13 cellular contexts compared by ENCODE assay signal in genomic region chr21:37670883-37671282, GRCh38.
DNase-seq lines count a peak whose midpoint lies in the region; ATAC-seq and TF ChIP-seq lines count a peak whose summit lies in the region.
"Had no signal": no experiment of that assay in that cellular context is flagged by ENCODE, and none has a peak within 500 bp of the region (broad histone marks: within the 10 kb centered on the region; RNA-seq: fewer than 3 reads in every experiment).

No MANE protein-coding gene starts in this region.

- H4K91ac ChIP-seq in trophoblast cell (ENCODE audit: low read depth, low read length), result no peak overlapping the region

- H2BK120ac ChIP-seq in trophoblast cell (ENCODE audit: insufficient read depth, low read length, poor library complexity), result no peak overlapping the region

- peak overlapping the region; percentile 23 for H3K4me2 ChIP-seq in GM23248 (ENCODE audit: unreplicated experiment)
- H3K4me2 ChIP-seq in trophoblast cell (ENCODE audit: low read length), result no peak overlapping the region

- H2BK12ac ChIP-seq in trophoblast cell (ENCODE audit: low read length), result no peak overlapping the region

- in situ Hi-C loops in GM23248 (cut with MboI), result no loop called here

- WGBS in GM23248 (ENCODE audit: low coverage in 1 of 2, low lambda C conversion rate in 2 of 2, missing lambda C conversion rate in 2 of 2), 2 experiments, result 34 to 45% methylated on average over 2 of the region's 2 CpGs
- WGBS in trophoblast cell (ENCODE audit: extremely low coverage, insufficient coverage, insufficient read length), result no CpG with 5 or more reads among the region's 2 CpGs

- H4K8ac ChIP-seq in trophoblast cell (ENCODE audit: low read depth, low read length), result no peak overlapping the region

- H3K79me2 ChIP-seq in GM23248 (ENCODE audit: insufficient read depth), result no peaks in the 10 kb centered on the region
- no peaks in the 10 kb centered on the region for H3K79me2 ChIP-seq in trophoblast cell (ENCODE audit: control insufficient read depth, insufficient read depth, low read length, poor library complexity)

- H3K23ac ChIP-seq in trophoblast cell (ENCODE audit: low read length), result no peak overlapping the region

- TF ChIP-seq CTCF in fibroblast of mammary gland (conservative IDR thresholded peaks at IDR 0.05; ENCODE audit: control insufficient read depth, insufficient read depth, low read depth, low read length), result no peak

- DNase-seq in GM23248 (peak; percentile 75), adipocyte (ENCODE audit: low read depth) (peak; percentile 86), fibroblast of mammary gland (ENCODE audit: low read depth) (peak; percentile 14), trophoblast cell (peak; percentile 16 to 63), pons (ENCODE audit: low spot score) (no peak)
- no peak for DNase-seq in activated CD4-positive, CD25-positive, alpha-beta regulatory T cell treated with anti-CD3 and anti-CD28 coated beads, Interleukin-2, amount 50 U/mL, for 72 hours
- DNase-seq: activated CD8-positive, alpha-beta memory T cell treated with anti-CD3 and anti-CD28 coated beads for 24 hours; anterior cingulate cortex; left cardiac atrium; NCI-H1105 had no signal

- H4K20me1 ChIP-seq in GM23248 (ENCODE audit: insufficient read depth), result no peaks in the 10 kb centered on the region

- H3K4ac ChIP-seq in trophoblast cell (ENCODE audit: low read depth, low read length), result no peak overlapping the region

- H3K18ac ChIP-seq in trophoblast cell (ENCODE audit: low read length), result no peak overlapping the region

- H2AFZ ChIP-seq in GM23248 (no peak overlapping the region), trophoblast cell (ENCODE audit: insufficient read depth, low read length, poor library complexity) (no peak overlapping the region)

- H3F3A ChIP-seq in GM23248 (ENCODE audit: insufficient read depth), result no peaks in the 10 kb centered on the region

- ATAC-seq in GM21717 (IDR thresholded peaks at IDR 0.05; ENCODE audit: unreplicated experiment) (no peak), HG03354 (IDR thresholded peaks at IDR 0.05; ENCODE audit: poor library complexity, severe bottlenecking, unreplicated experiment) (no peak)
- ATAC-seq: left cardiac atrium had no signal

- H3K4me1 ChIP-seq in GM23248 (ENCODE audit: insufficient read depth), result peaks cover 11% of the 10 kb centered on the region
- peaks cover 11% of the 10 kb centered on the region for H3K4me1 ChIP-seq in adipocyte (ENCODE audit: control insufficient read depth, insufficient read depth, low read length)
- H3K4me1 ChIP-seq in trophoblast cell (ENCODE audit: control insufficient read depth in 1 of 2, insufficient read depth in 2 of 2, low read length in 2 of 2), result peaks cover 0 to 12% of the 10 kb centered on the region in 2 experiments
- H3K4me1 ChIP-seq: prostate gland had no signal

- H4K12ac ChIP-seq in trophoblast cell (ENCODE audit: low read depth, low read length), result no peak overlapping the region

- H3K27me3 ChIP-seq in GM23248 (replicated peaks; ENCODE audit: insufficient read depth) (0 out of 2 replicates have a peak, but pooled peaks cover 5% of the 10 kb centered on the region), adipocyte (replicated peaks; ENCODE audit: control insufficient read depth, insufficient read depth, low read length) (peaks cover 32% of the 10 kb centered on the region), trophoblast cell (ENCODE audit: insufficient read depth, low read length) (no peaks in the 10 kb centered on the region)

- H3K4me3 ChIP-seq in GM23248, result no peak overlapping the region
- no peak overlapping the region for H3K4me3 ChIP-seq in adipocyte (ENCODE audit: low read length)
- H3K4me3 ChIP-seq in fibroblast of mammary gland (ENCODE audit: control insufficient read depth, low read depth, low read length), result no peak overlapping the region
- no peak overlapping the region for H3K4me3 ChIP-seq in trophoblast cell (ENCODE audit: low read depth, low read length)
- H3K4me3 ChIP-seq: prostate gland had no signal

- no peak overlapping the region for H3K14ac ChIP-seq in trophoblast cell (ENCODE audit: low read length)

- peaks cover 2% of the 10 kb centered on the region for H3K79me1 ChIP-seq in trophoblast cell (ENCODE audit: low read length)

- no peak overlapping the region for H2BK5ac ChIP-seq in trophoblast cell (ENCODE audit: low read depth, low read length, poor library complexity)

- no peak overlapping the region for H2AK5ac ChIP-seq in trophoblast cell (ENCODE audit: low read length)

- H3K9me3 ChIP-seq in GM23248 (ENCODE audit: low read depth), result no peaks in the 10 kb centered on the region
- H3K9me3 ChIP-seq in adipocyte (ENCODE audit: control insufficient read depth, low read length), result no peaks in the 10 kb centered on the region
- peaks cover 10% of the 10 kb centered on the region for H3K9me3 ChIP-seq in trophoblast cell (ENCODE audit: insufficient read depth, low read depth, low read length)
- H3K9me3 ChIP-seq: prostate gland had no signal

- no peaks in the 10 kb centered on the region for H3K36me3 ChIP-seq in GM23248 (ENCODE audit: low read depth)
- no peaks in the 10 kb centered on the region for H3K36me3 ChIP-seq in adipocyte (ENCODE audit: control insufficient read depth, insufficient read depth, low read length, severe bottlenecking)
- H3K36me3 ChIP-seq in trophoblast cell (ENCODE audit: control insufficient read depth in 1 of 2, insufficient read depth in 2 of 2, low read length in 2 of 2), result no peaks in the 10 kb centered on the region
- H3K36me3 ChIP-seq: prostate gland had no signal

- no peak overlapping the region for H3K9ac ChIP-seq in GM23248
- no peak overlapping the region for H3K9ac ChIP-seq in adipocyte (ENCODE audit: low read length)
- H3K9ac ChIP-seq in trophoblast cell (ENCODE audit: low read length), result no peak overlapping the region

- H3K27ac ChIP-seq in GM23248 (no peak overlapping the region), trophoblast cell (ENCODE audit: low read depth, low read length) (no peak overlapping the region)
- H3K27ac ChIP-seq: prostate gland had no signal

- H3K9me2 ChIP-seq in GM23248 (ENCODE audit: insufficient read depth), result no peaks in the 10 kb centered on the region

Comparison
In these comparisons a context has a peak if more than half of its experiments do, and no peak if none do; other contexts are left out.
1. DNase-seq: peak in GM23248 (single experiment), adipocyte (single experiment), fibroblast of mammary gland (single experiment) and trophoblast cell (2 of 2); none in activated CD4-positive, CD25-positive, alpha-beta regulatory T cell treated with anti-CD3 and anti-CD28 coated beads, Interleukin-2, amount 50 U/mL, for 72 hours (single experiment) and pons (single experiment).